In genomic region chr2:130220505-130220904, GRCh38 we compare ENCODE assay signal across 3 cellular contexts. TPM values are rescaled to one million over a fixed set of nuclear protein-coding genes. Genes with fewer than 3 reads are reported as not detected.
"Had no signal": no experiment of that assay in that cellular context is flagged by ENCODE, and none has a peak within 500 bp of the region (broad histone marks: within the 10 kb centered on the region; RNA-seq: fewer than 3 reads in every experiment).

No MANE protein-coding gene starts in this region.

RNA-seq across cellular contexts. Expression of gene TUBA3E, which starts 22.3 kb away (rescaled TPM):
- total RNA-seq: M059J, MCF 10A, NCI-H460 had no signal
